In genomic region chr16:67115649-67116048, GRCh38 we compare ENCODE assay signal across 12 cellular contexts. TPM values are rescaled to one million over a fixed set of nuclear protein-coding genes. Genes with fewer than 3 reads are reported as not detected.
A peak's percentile ranks its signal among the peaks of the same experiment; 100 is the strongest.
DNase-seq lines count a peak whose midpoint lies in the region; ATAC-seq, FAIRE-seq and TF ChIP-seq lines count a peak whose summit lies in the region.
"Had no signal": no experiment of that assay in that cellular context is flagged by ENCODE, and none has a peak within 500 bp of the region (broad histone marks: within the 10 kb centered on the region; RNA-seq: fewer than 3 reads in every experiment).

No MANE protein-coding gene starts in this region.

- H2AK9ac ChIP-seq in IMR-90 (replicated peaks; ENCODE audit: low read depth, low read length, poor library complexity): no peak overlapping the region

- H4K91ac ChIP-seq in IMR-90 (ENCODE audit: insufficient read depth, low read depth, low read length): no peak overlapping the region

- H3K27me3 ChIP-seq in IMR-90 (ENCODE audit: control insufficient read depth, insufficient read depth, low read length) (no peaks in the 10 kb centered on the region), bronchial epithelial cell (ENCODE audit: control insufficient read depth, insufficient read depth, low read length) (no peaks in the 10 kb centered on the region), layer of hippocampus (ENCODE audit: control insufficient read depth, insufficient read depth, low read length) (no peaks in the 10 kb centered on the region), left lung (no peaks in the 10 kb centered on the region)
- H3K27me3 ChIP-seq: right atrium auricular region, vagina had no signal

- H4K8ac ChIP-seq in IMR-90 (ENCODE audit: low read depth in 2 of 2, low read length in 2 of 2): 0 out of 4 replicates have a peak overlapping the region, but pooled peaks of 1 of the 2 experiments have one; percentile 49

- peak overlapping the region; percentile 54 for H2BK5ac ChIP-seq in IMR-90 (ENCODE audit: low read depth, low read length, poor library complexity, severe bottlenecking)

- no peak for TF ChIP-seq POLR2A in IMR-90 (IDR thresholded peaks at IDR 0.05; ENCODE audit: low read depth, low read length)

- H4K20me1 ChIP-seq in IMR-90 (ENCODE audit: insufficient read depth, low read length): peaks cover 64% of the 10 kb centered on the region

- TF ChIP-seq CTCF in AG10803 (conservative IDR thresholded peaks at IDR 0.05; ENCODE audit: low read length) (no peak), IMR-90 (conservative IDR thresholded peaks at IDR 0.05; ENCODE audit: low read depth, low read length) (no peak), bronchial epithelial cell (IDR thresholded peaks at IDR 0.05; ENCODE audit: insufficient read depth, low read length, severe bottlenecking) (no peak), left lung (IDR thresholded peaks at IDR 0.05) (no peak)

- H3K27ac ChIP-seq in IMR-90 (ENCODE audit: insufficient read depth, low read length): no peak overlapping the region
- H3K27ac ChIP-seq in layer of hippocampus (ENCODE audit: low read depth, low read length): peak overlapping the region; percentile 88
- H3K27ac ChIP-seq in left lung: peak overlapping the region in 1 of 2 donors; percentile 76
- H3K27ac ChIP-seq: right atrium auricular region, vagina had no signal

- H3K14ac ChIP-seq in IMR-90 (replicated peaks; ENCODE audit: low read depth, low read length): peak overlapping the region; percentile 18

- peak overlapping the region; percentile 31; the same call in 1 of the 2 replicates for H3K18ac ChIP-seq in IMR-90 (ENCODE audit: low read depth, low read length)

- H3K9ac ChIP-seq in IMR-90 (ENCODE audit: low read depth, low read length): no peak overlapping the region

- H3K23ac ChIP-seq in IMR-90 (ENCODE audit: low read depth, low read length): peak overlapping the region; percentile 78; the same call in 1 of the 2 replicates

- 0 out of 2 replicates have a peak overlapping the region, but pooled peaks have one; percentile 47 for H2BK20ac ChIP-seq in IMR-90 (ENCODE audit: low read depth, low read length)

- H3K4me1 ChIP-seq in IMR-90 (ENCODE audit: control insufficient read depth, insufficient read depth, low read length): peaks cover 11% of the 10 kb centered on the region
- H3K4me1 ChIP-seq in left lung: peaks cover 11 to 54% of the 10 kb centered on the region in 2 donors

- POLR2A ChIA-PET in IMR-90 (lab: Charles Lee; ENCODE audit: unreplicated experiment): interaction anchor here (0.6 kb wide), 1 partner anchor 85 kb away, joined by 7 read pairs; no protein-coding TSS in a partner anchor

- 0 out of 2 replicates have a peak overlapping the region, but pooled peaks have one; percentile 4 for H2BK120ac ChIP-seq in IMR-90 (ENCODE audit: low read depth, low read length)

- ATAC-seq in IMR-90 (ENCODE audit: low read depth) (peak; percentile 81), HG03457 (IDR thresholded peaks at IDR 0.05; ENCODE audit: unreplicated experiment) (no peak), HG03520 (IDR thresholded peaks at IDR 0.05; ENCODE audit: unreplicated experiment) (no peak), left lung (no peak)

- no TSS peak for BruUV-seq in IMR-90 (replicated peaks; lab: Mats Ljungman, UMichigan)

- H3K4me2 ChIP-seq in IMR-90 (ENCODE audit: low read depth, low read length): peak overlapping the region; percentile 57; the same call in 1 of the 2 replicates

- dilution Hi-C loops in IMR-90 (cut with HindIII; ENCODE audit: low sequenced_read_pairs, unreplicated experiment): no loop called here

- H2AFZ ChIP-seq in IMR-90 (replicated peaks; ENCODE audit: low read length, poor library complexity): no peak overlapping the region

- DNase-seq in AG10803 (ENCODE audit: low read depth): peak; percentile 91
- DNase-seq in IMR-90: peak; percentile 95
- peak; percentile 88 for DNase-seq in bronchial epithelial cell (ENCODE audit: low read depth)
- no peak for DNase-seq in left lung
- DNase-seq in NCI-H345 (lab: John Stamatoyannopoulos, UW): no peak
- DNase-seq: NCI-H524 treated with DMSO at 0.1 percent for 48 hours had no signal

- no peaks in the 10 kb centered on the region for H3K9me3 ChIP-seq in IMR-90 (ENCODE audit: control insufficient read depth, insufficient read depth, low read length)
- no peaks in the 10 kb centered on the region for H3K9me3 ChIP-seq in left lung
- H3K9me3 ChIP-seq: right atrium auricular region, vagina had no signal

- H3K4me3 ChIP-seq in AG10803 (ENCODE audit: low read length) (no peak overlapping the region), IMR-90 (ENCODE audit: insufficient read depth, low read depth, low read length) (no peak overlapping the region), bronchial epithelial cell (ENCODE audit: low read depth, low read length) (no peak overlapping the region), left lung (no peak overlapping the region)
- H3K4me3 ChIP-seq: right atrium auricular region, vagina had no signal

- H3K36me3 ChIP-seq in IMR-90 (ENCODE audit: control insufficient read depth, insufficient read depth, low read length) (peaks cover 3% of the 10 kb centered on the region), bronchial epithelial cell (ENCODE audit: control insufficient read depth, insufficient read depth, low read length) (peaks cover 6% of the 10 kb centered on the region), left lung (peaks cover 0 to 15% of the 10 kb centered on the region in 2 donors)

- peak overlapping the region; percentile 46; the same call in 1 of the 2 replicates for H2AK5ac ChIP-seq in IMR-90 (ENCODE audit: low read depth, low read length)

- TF ChIP-seq RAD21 in IMR-90 (IDR thresholded peaks at IDR 0.05; ENCODE audit: low read length): no peak

- H2BK15ac ChIP-seq in IMR-90 (ENCODE audit: low read depth, low read length): peak overlapping the region; percentile 6; the same call in 1 of the 3 replicates

- H3K4ac ChIP-seq in IMR-90 (ENCODE audit: low read depth, low read length): peak overlapping the region; percentile 55; the same call in 1 of the 2 replicates

- in situ Hi-C loops in IMR-90 (cut with MboI; ENCODE audit: low sequenced_read_pairs): no loop called here

- intact Hi-C loops in IMR-90 (cut with micrococcal nuclease) (no loop called here), left lung (cut with DNase I) (no loop called here)

- H3K9me1 ChIP-seq in IMR-90 (ENCODE audit: insufficient read depth, low read length): peaks cover 19% of the 10 kb centered on the region

- H3K56ac ChIP-seq in IMR-90 (ENCODE audit: extremely low read depth, insufficient read depth, low read length): no peak overlapping the region

- H3K79me1 ChIP-seq in IMR-90 (ENCODE audit: low read depth in 1 of 2, low read length in 2 of 2): peaks cover 47 to 94% of the 10 kb centered on the region in 2 experiments

- H4K5ac ChIP-seq in IMR-90 (ENCODE audit: low read depth, low read length): no peak overlapping the region

- CTCF ChIA-PET in IMR-90 (lab: Yijun Ruan, JAX): interaction anchor here (1.4 kb wide), 1 partner anchor 15 kb away, joined by 7 read pairs; no protein-coding TSS in a partner anchor

- FAIRE-seq in bronchial epithelial cell (lab: Jason Lieb, UNC): no peak
- FAIRE-seq: GM18507 had no signal

- WGBS in IMR-90 (ENCODE audit: extremely low coverage in 2 of 2, insufficient read length in 1 of 2), 2 experiments: 52% methylated on average over 3 of the region's 8 CpGs; no CpG with 5 or more reads in 1 of the 2 experiments

TF ChIP-seq in IMR-90, 13 proteins besides CTCF, POLR2A, EP300 and RAD21 (continues in another document):
- TF ChIP-seq RCOR1 (IDR thresholded peaks at IDR 0.05; ENCODE audit: insufficient replicate concordance, low read length) (peak; percentile 87), MAFK (IDR thresholded peaks at IDR 0.05; ENCODE audit: low read depth, low read length) (peak; percentile 40; the same call in 1 of the 2 replicates), RFX5 (IDR thresholded peaks at IDR 0.05; ENCODE audit: low read depth, low read length) (no peak), ELK1 (IDR thresholded peaks at IDR 0.05; ENCODE audit: borderline replicate concordance, low read depth, low read length) (no peak)

RNA-seq across cellular contexts. Expression of gene PHAF1, which starts 5.9 kb away (rescaled TPM):
- total RNA-seq in IMR-90 (2012; rRNA removed) (13.1 and 14.0 TPM in 2 replicates), bronchial epithelial cell (7.6 and 16.3 TPM in 2 replicates), left lung (10 to 100 TPM; 12.3 to 21.7 TPM)
- 19.8 and 22.5 TPM in 2 replicates for polyA plus RNA-seq in IMR-90 (2012; rRNA removed)
- polyA plus RNA-seq in IMR-90 (2012; cell fraction: cytosol; rRNA removed): 7.4 and 11.3 TPM in 2 replicates
- polyA plus RNA-seq in IMR-90 (2012; cell fraction: nucleus; rRNA removed; ENCODE audit: low replicate concordance): 26.7 and 31.4 TPM in 2 replicates

RNA-seq across cellular contexts. Expression of gene B3GNT9, which starts 35.1 kb away (rescaled TPM):
- total RNA-seq in IMR-90 (2012; rRNA removed): 5.0 and 5.3 TPM in 2 replicates
- polyA plus RNA-seq in IMR-90 (2012; rRNA removed): 12.0 and 13.3 TPM in 2 replicates
- 19.3 and 27.2 TPM in 2 replicates for polyA plus RNA-seq in IMR-90 (2012; cell fraction: cytosol; rRNA removed)
- 18.2 and 30.1 TPM in 2 replicates for polyA plus RNA-seq in IMR-90 (2012; cell fraction: nucleus; rRNA removed; ENCODE audit: low replicate concordance)
- 8.7 and 11.4 TPM in 2 replicates for total RNA-seq in bronchial epithelial cell
- 10 to 100 TPM; 18.6 to 29.4 TPM for total RNA-seq in left lung

RNA-seq across cellular contexts. Expression of gene TRADD, which starts 44.1 kb away (rescaled TPM):
- total RNA-seq in IMR-90 (2012; rRNA removed): 8.1 and 8.6 TPM in 2 replicates
- 14.6 and 18.6 TPM in 2 replicates for polyA plus RNA-seq in IMR-90 (2012; rRNA removed)
- 24.3 and 38.7 TPM in 2 replicates for polyA plus RNA-seq in IMR-90 (2012; cell fraction: cytosol; rRNA removed)
- 32.6 and 82.1 TPM in 2 replicates for polyA plus RNA-seq in IMR-90 (2012; cell fraction: nucleus; rRNA removed; ENCODE audit: low replicate concordance)
- total RNA-seq in bronchial epithelial cell: 31.9 and 35.8 TPM in 2 replicates
- total RNA-seq in left lung: 10 to 100 TPM; 25.1 to 25.5 TPM

RNA-seq across cellular contexts. Expression of gene FBXL8, which starts 44.1 kb away (rescaled TPM):
- total RNA-seq in IMR-90 (2012; rRNA removed): 1.9 and 2.3 TPM in 2 replicates
- 12.5 and 14.5 TPM in 2 replicates for polyA plus RNA-seq in IMR-90 (2012; rRNA removed)
- polyA plus RNA-seq in IMR-90 (2012; cell fraction: cytosol; rRNA removed): 6.2 and 16.3 TPM in 2 replicates
- polyA plus RNA-seq in IMR-90 (2012; cell fraction: nucleus; rRNA removed; ENCODE audit: low replicate concordance): 88.4 and 231 TPM in 2 replicates
- total RNA-seq in bronchial epithelial cell: 4.1 and 4.5 TPM in 2 replicates
- 10 to 100 TPM; 22.1 to 22.9 TPM for total RNA-seq in left lung

RNA-seq across cellular contexts. Expression of gene HSF4, which starts 48.9 kb away (rescaled TPM):
- total RNA-seq in IMR-90 (2012; rRNA removed) (0.54 and 0.83 TPM in 2 replicates), bronchial epithelial cell (3.7 and 8.1 TPM in 2 replicates), left lung (10 to 100 TPM; 28.1 to 38.2 TPM)
- 6.7 and 7.5 TPM in 2 replicates for polyA plus RNA-seq in IMR-90 (2012; rRNA removed)
- 0.50 and 2.0 TPM in 2 replicates for polyA plus RNA-seq in IMR-90 (2012; cell fraction: cytosol; rRNA removed)
- 125 and 166 TPM in 2 replicates for polyA plus RNA-seq in IMR-90 (2012; cell fraction: nucleus; rRNA removed; ENCODE audit: low replicate concordance)

Comparison
In these comparisons a context has a peak if more than half of its experiments do, and no peak if none do; other contexts are left out.
1. DNase-seq: peak in AG10803 (single experiment), IMR-90 (single experiment) and bronchial epithelial cell (single experiment); none in left lung (0 of 2) and NCI-H345 (single experiment).